9 cellular contexts compared by ENCODE assay signal in genomic region chr2:170396799-170397459, GRCh38.
DNase-seq lines count a peak whose midpoint lies in the region; ATAC-seq and TF ChIP-seq lines count a peak whose summit lies in the region.
"Had no signal": no experiment of that assay in that cellular context is flagged by ENCODE, and none has a peak within 500 bp of the region (broad histone marks: within the 10 kb centered on the region; RNA-seq: fewer than 3 reads in every experiment).

No MANE protein-coding gene starts in this region.

- peaks cover 0 to 18% (median 0%) of the 10 kb centered on the region in 3 donors for H3K27me3 ChIP-seq in stomach

- WGBS in stomach, 5 donors = 18 to 25% (median 19%) methylated on average over 5 of the region's 5 CpGs

- no peak for ATAC-seq in stimulated activated effector memory CD8-positive, alpha-beta T cell treated with anti-CD3 and anti-CD28 coated beads, Interleukin-12 subunit alpha, Interleukin-12 subunit beta, amount 100 ng/mL, for 72 hours

- H3K9me3 ChIP-seq in stomach = no peaks in the 10 kb centered on the region

- intact Hi-C loops in stomach (cut with DNase I; ENCODE audit: low total_unique reads) = no loop called here

- peak in 1 of 7 experiments; percentile 8 for TF ChIP-seq CTCF in stomach (IDR thresholded peaks at IDR 0.05)

- no peaks in the 10 kb centered on the region for H3K4me1 Mint-ChIP-seq in stimulated activated effector memory CD8-positive, alpha-beta T cell treated with anti-CD3 and anti-CD28 coated beads, Interleukin-12 subunit alpha, Interleukin-12 subunit beta, amount 100 ng/mL, for 72 hours

- H3K36me3 Mint-ChIP-seq in stimulated activated effector memory CD8-positive, alpha-beta T cell treated with anti-CD3 and anti-CD28 coated beads, Interleukin-12 subunit alpha, Interleukin-12 subunit beta, amount 100 ng/mL, for 72 hours = no peaks in the 10 kb centered on the region

- DNase-seq in COLO829 (ENCODE audit: low spot score) (peak; percentile 52), HuH-7 (ENCODE audit: low spot score) (peak; percentile 19), RPMI8226 (peak; percentile 8), iris pigment epithelial cell (ENCODE audit: low read depth) (peak; percentile 21), stomach (no peak), globus pallidus (ENCODE audit: low spot score) (no peak)
- no peak for DNase-seq in stimulated activated effector memory CD8-positive, alpha-beta T cell treated with anti-CD3 and anti-CD28 coated beads, Interleukin-12 subunit alpha, Interleukin-12 subunit beta, amount 100 ng/mL, for 72 hours (ENCODE audit: low spot score in 2 of 2)
- no peak for DNase-seq in effector CD4-positive, alpha-beta T cell
- DNase-seq: activated CD4-positive, alpha-beta T cell treated with anti-CD3 and anti-CD28 coated beads for 1 hour had no signal

- peaks cover 0 to 12% (median 0%) of the 10 kb centered on the region in 4 donors for H3K4me1 ChIP-seq in stomach

- no peak overlapping the region for H3K4me3 Mint-ChIP-seq in stimulated activated effector memory CD8-positive, alpha-beta T cell treated with anti-CD3 and anti-CD28 coated beads, Interleukin-12 subunit alpha, Interleukin-12 subunit beta, amount 100 ng/mL, for 72 hours

- no peak overlapping the region for H3K27ac Mint-ChIP-seq in stimulated activated effector memory CD8-positive, alpha-beta T cell treated with anti-CD3 and anti-CD28 coated beads, Interleukin-12 subunit alpha, Interleukin-12 subunit beta, amount 100 ng/mL, for 72 hours

- H3K27ac ChIP-seq in stomach = no peak overlapping the region

- no peaks in the 10 kb centered on the region for H3K36me3 ChIP-seq in stomach

- H3K4me3 ChIP-seq in stomach = no peak overlapping the region

- no peak for TF ChIP-seq POLR2A in stomach (IDR thresholded peaks at IDR 0.05)

- TF ChIP-seq EP300 in stomach (IDR thresholded peaks at IDR 0.05) = no peak

- no peaks in the 10 kb centered on the region for H3K9me3 Mint-ChIP-seq in stimulated activated effector memory CD8-positive, alpha-beta T cell treated with anti-CD3 and anti-CD28 coated beads, Interleukin-12 subunit alpha, Interleukin-12 subunit beta, amount 100 ng/mL, for 72 hours

Comparison
In these comparisons a context has a peak if more than half of its experiments do, and no peak if none do; other contexts are left out.
1. DNase-seq: peak in COLO829 (single experiment), HuH-7 (single experiment), RPMI8226 (single experiment) and iris pigment epithelial cell (single experiment); none in stomach (single experiment), stimulated activated effector memory CD8-positive, alpha-beta T cell treated with anti-CD3 and anti-CD28 coated beads, Interleukin-12 subunit alpha, Interleukin-12 subunit beta, amount 100 ng/mL, for 72 hours (0 of 2), globus pallidus (single experiment) and effector CD4-positive, alpha-beta T cell (single experiment).